In the genomic region with DNA sequence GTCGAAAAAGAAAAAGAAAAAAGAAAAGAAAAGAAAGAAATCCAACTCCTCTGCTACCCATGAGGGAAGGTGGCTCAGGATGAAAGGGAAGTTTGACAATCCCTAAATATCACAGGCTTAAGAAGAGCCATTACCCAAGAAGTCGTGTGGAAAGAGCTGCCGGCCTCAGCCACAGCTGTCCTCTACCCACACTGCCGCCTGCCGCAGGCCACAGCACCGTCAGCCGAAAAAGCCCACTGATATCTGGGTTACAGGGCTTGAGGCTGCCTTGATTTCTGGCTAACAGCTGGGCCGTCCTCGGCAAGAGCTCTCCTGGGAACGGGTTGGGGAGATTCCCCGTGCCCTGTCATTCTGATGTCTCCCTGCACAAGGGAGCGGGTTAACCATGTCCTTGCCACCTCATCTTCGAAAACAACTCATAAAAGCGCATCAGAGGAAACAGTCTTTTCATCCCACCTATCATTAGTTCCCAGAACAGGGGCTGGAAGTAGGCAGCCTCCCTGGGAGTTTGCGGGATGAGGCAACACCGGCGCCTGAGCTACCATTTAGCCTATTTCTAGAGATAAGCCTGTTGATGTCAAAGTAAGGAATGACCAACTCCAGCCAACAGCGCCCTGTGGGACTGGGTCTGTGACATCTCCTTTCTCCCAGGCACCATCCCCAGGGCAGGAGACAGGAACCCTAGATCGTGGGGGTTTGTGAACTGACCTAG, we compare ENCODE assay signal across 1 cellular context.
A peak's percentile ranks its signal among the peaks of the same experiment; 100 is the strongest.
TF ChIP-seq lines count a peak whose summit lies in the region.

No MANE protein-coding gene starts in this region.

TF ChIP-seq in HepG2, 621 proteins besides CTCF, POLR2A, EP300 and RAD21:
- TF ChIP-seq, protein P1, sequence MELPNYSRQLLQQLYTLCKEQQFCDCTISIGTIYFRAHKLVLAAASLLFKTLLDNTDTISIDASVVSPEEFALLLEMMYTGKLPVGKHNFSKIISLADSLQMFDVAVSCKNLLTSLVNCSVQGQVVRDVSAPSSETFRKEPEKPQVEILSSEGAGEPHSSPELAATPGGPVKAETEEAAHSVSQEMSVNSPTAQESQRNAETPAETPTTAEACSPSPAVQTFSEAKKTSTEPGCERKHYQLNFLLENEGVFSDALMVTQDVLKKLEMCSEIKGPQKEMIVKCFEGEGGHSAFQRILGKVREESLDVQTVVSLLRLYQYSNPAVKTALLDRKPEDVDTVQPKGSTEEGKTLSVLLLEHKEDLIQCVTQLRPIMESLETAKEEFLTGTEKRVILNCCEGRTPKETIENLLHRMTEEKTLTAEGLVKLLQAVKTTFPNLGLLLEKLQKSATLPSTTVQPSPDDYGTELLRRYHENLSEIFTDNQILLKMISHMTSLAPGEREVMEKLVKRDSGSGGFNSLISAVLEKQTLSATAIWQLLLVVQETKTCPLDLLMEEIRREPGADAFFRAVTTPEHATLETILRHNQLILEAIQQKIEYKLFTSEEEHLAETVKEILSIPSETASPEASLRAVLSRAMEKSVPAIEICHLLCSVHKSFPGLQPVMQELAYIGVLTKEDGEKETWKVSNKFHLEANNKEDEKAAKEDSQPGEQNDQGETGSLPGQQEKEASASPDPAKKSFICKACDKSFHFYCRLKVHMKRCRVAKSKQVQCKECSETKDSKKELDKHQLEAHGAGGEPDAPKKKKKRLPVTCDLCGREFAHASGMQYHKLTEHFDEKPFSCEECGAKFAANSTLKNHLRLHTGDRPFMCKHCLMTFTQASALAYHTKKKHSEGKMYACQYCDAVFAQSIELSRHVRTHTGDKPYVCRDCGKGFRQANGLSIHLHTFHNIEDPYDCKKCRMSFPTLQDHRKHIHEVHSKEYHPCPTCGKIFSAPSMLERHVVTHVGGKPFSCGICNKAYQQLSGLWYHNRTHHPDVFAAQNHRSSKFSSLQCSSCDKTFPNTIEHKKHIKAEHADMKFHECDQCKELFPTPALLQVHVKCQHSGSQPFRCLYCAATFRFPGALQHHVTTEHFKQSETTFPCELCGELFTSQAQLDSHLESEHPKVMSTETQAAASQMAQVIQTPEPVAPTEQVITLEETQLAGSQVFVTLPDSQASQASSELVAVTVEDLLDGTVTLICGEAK (IDR thresholded peaks at IDR 0.05) = no peak
- TF ChIP-seq, protein P1 (CRISPR knock-in tag; IDR thresholded peaks at IDR 0.05) = no peak
- TF ChIP-seq ZNF10 (CRISPR knock-in tag; IDR thresholded peaks at IDR 0.05; ENCODE audit: borderline replicate concordance, low read depth) (no peak), ZNF652 (CRISPR knock-in tag; IDR thresholded peaks at IDR 0.05; ENCODE audit: borderline replicate concordance, low read depth) (0 out of 2 replicates have a peak, but pooled peaks have one; percentile 12)
TF ChIP-seq in HepG2: peak in this region for 1.
